Comparison of ENCODE assay signal across 26 cellular contexts in the genomic region with DNA sequence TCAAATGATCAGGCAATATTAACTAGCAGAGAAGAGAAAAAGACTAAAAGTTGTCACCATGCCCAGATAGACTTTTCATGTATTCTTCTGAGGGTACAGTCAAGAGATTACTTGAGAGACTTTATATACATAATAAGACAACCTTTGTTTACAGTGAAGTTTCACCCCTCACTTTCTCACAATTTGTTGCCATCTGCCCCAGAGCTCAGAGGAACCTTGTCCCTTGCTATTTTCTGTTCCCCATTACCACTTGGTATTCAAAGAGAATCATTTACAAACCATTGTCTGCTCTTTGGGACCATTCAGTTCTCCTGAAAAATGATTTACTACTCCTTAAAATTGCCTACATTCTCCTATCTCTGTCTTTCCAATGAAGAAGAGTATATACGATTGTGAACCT.
DNase-seq lines count a peak whose midpoint lies in the region; ATAC-seq lines count a peak whose summit lies in the region.
"Had no signal": no experiment of that assay in that cellular context is flagged by ENCODE, and none has a peak within 500 bp of the region (broad histone marks: within the 10 kb centered on the region; RNA-seq: fewer than 3 reads in every experiment).

No MANE protein-coding gene starts in this region.

- H3K36me3 Mint-ChIP-seq in effector memory CD8-positive, alpha-beta T cell (ENCODE audit: insufficient read depth), result no peaks in the 10 kb centered on the region
- H3K36me3 Mint-ChIP-seq: activated naive CD4-positive, alpha-beta T cell treated with anti-CD3 and anti-CD28 coated beads, Interleukin-2, amount 50 U/mL, for 24 hours; CD4-positive, CD25-positive, alpha-beta regulatory T cell; IgD-negative memory B cell; naive thymus-derived CD8-positive, alpha-beta T cell; WTC11 had no signal

- H3K9me3 Mint-ChIP-seq in effector memory CD8-positive, alpha-beta T cell, result peaks cover 6 to 9% of the 10 kb centered on the region in 2 donors
- H3K9me3 Mint-ChIP-seq: activated naive CD4-positive, alpha-beta T cell treated with anti-CD3 and anti-CD28 coated beads, Interleukin-2, amount 50 U/mL, for 24 hours had no signal

- no peaks in the 10 kb centered on the region for H3K4me1 Mint-ChIP-seq in effector memory CD8-positive, alpha-beta T cell (ENCODE audit: low read depth in 2 of 2)
- H3K4me1 Mint-ChIP-seq: activated naive CD4-positive, alpha-beta T cell treated with anti-CD3 and anti-CD28 coated beads, Interleukin-2, amount 50 U/mL, for 24 hours; CD4-positive, CD25-positive, alpha-beta regulatory T cell; IgD-negative memory B cell; naive thymus-derived CD8-positive, alpha-beta T cell had no signal

- DNase-seq in cortex of kidney (lab: John Stamatoyannopoulos, UW) (no peak), NCI-H226 (no peak)
- DNase-seq in stimulated activated CD4-positive, alpha-beta T cell treated with anti-CD3 and anti-CD28 coated beads, Interleukin-2, amount 100 ng/mL, for 48 hours, result no peak
- DNase-seq in effector memory CD8-positive, alpha-beta T cell, result no peak
- DNase-seq: activated CD8-positive, alpha-beta T cell treated with anti-CD3 and anti-CD28 coated beads, Interleukin-2, amount 10 ng/mL, durations not matched to agents 7 days and 5 days; activated T-cell treated with anti-CD3 and anti-CD28 coated beads, Interleukin-2, amount 50 U/mL, for 24 hours; CD4-positive, CD25-positive, alpha-beta regulatory T cell; cerebellar nuclear complex; DMS153; GDM1; left colon; MM.1S; naive thymus-derived CD8-positive, alpha-beta T cell; NCI-H146; NCI-H345; ovary; stimulated activated naive CD8-positive, alpha-beta T cell treated with anti-CD3 and anti-CD28 coated beads, Interleukin-15, Interleukin-2, amounts not matched to agents 100 U/mL and 50 U/mL, for 24 hours; transverse colon had no signal

- no peak overlapping the region for H3K27ac Mint-ChIP-seq in effector memory CD8-positive, alpha-beta T cell
- H3K27ac Mint-ChIP-seq: activated CD8-positive, alpha-beta T cell treated with anti-CD3 and anti-CD28 coated beads, Interleukin-2, amount 10 ng/mL, durations not matched to agents 7 days and 5 days; activated naive CD4-positive, alpha-beta T cell treated with anti-CD3 and anti-CD28 coated beads, Interleukin-2, amount 50 U/mL, for 24 hours; activated T-cell treated with anti-CD3 and anti-CD28 coated beads, Interleukin-2, amount 50 U/mL, for 24 hours; CD4-positive, CD25-positive, alpha-beta regulatory T cell; IgD-negative memory B cell; naive thymus-derived CD8-positive, alpha-beta T cell; WTC11 had no signal

- peak; percentile 73 for ATAC-seq in GM18909 (IDR thresholded peaks at IDR 0.05; ENCODE audit: poor library complexity, unreplicated experiment)
- ATAC-seq in GM21576 (IDR thresholded peaks at IDR 0.05; ENCODE audit: unreplicated experiment), result peak; percentile 74
- peak; percentile 59 for ATAC-seq in HG02970 (IDR thresholded peaks at IDR 0.05; ENCODE audit: low FRiP score, unreplicated experiment)
- peak; percentile 42 for ATAC-seq in HG03520 (IDR thresholded peaks at IDR 0.05; ENCODE audit: unreplicated experiment)
- no peak for ATAC-seq in effector memory CD8-positive, alpha-beta T cell (replicated peaks)
- ATAC-seq: activated CD8-positive, alpha-beta T cell treated with anti-CD3 and anti-CD28 coated beads, Interleukin-2, amount 10 ng/mL, durations not matched to agents 7 days and 5 days; left colon; naive thymus-derived CD8-positive, alpha-beta T cell; sciatic nerve; stimulated activated naive CD8-positive, alpha-beta T cell treated with anti-CD3 and anti-CD28 coated beads, Interleukin-15, Interleukin-2, amounts not matched to agents 100 U/mL and 50 U/mL, for 24 hours; WTC11 had no signal

- H3K4me3 Mint-ChIP-seq in effector memory CD8-positive, alpha-beta T cell, result no peak overlapping the region
- H3K4me3 Mint-ChIP-seq: activated CD8-positive, alpha-beta T cell treated with anti-CD3 and anti-CD28 coated beads, Interleukin-2, amount 10 ng/mL, durations not matched to agents 7 days and 5 days; activated naive CD4-positive, alpha-beta T cell treated with anti-CD3 and anti-CD28 coated beads, Interleukin-2, amount 50 U/mL, for 24 hours; activated T-cell treated with anti-CD3 and anti-CD28 coated beads, Interleukin-2, amount 50 U/mL, for 24 hours; CD4-positive, CD25-positive, alpha-beta regulatory T cell; IgD-negative memory B cell; naive thymus-derived CD8-positive, alpha-beta T cell; WTC11 had no signal

- H3K27me3 Mint-ChIP-seq in effector memory CD8-positive, alpha-beta T cell, result no peaks in the 10 kb centered on the region
- H3K27me3 Mint-ChIP-seq: activated naive CD4-positive, alpha-beta T cell treated with anti-CD3 and anti-CD28 coated beads, Interleukin-2, amount 50 U/mL, for 24 hours; activated T-cell treated with anti-CD3 and anti-CD28 coated beads, Interleukin-2, amount 50 U/mL, for 24 hours; CD4-positive, CD25-positive, alpha-beta regulatory T cell; IgD-negative memory B cell; naive thymus-derived CD8-positive, alpha-beta T cell had no signal
